23 cellular contexts compared by ENCODE assay signal in the genomic region with DNA sequence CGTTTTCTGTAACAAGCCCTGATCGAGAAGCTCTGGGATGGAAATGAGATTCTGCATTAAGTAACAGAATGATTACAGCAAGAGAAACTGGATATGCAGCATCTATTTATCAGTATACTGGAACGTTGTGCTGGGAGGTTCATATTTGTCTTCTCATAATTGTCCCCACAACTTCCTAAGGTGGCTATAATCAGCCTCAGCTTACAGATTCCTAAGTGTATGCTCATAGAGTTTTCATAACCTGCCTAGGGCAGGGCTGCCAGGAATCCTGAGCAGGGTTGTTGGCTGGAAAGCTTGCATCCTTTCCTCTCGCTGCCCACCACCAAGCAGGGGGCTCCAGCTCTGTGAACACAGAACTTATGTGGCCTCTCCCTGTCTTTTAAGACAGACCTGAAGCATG.
A peak's percentile ranks its signal among the peaks of the same experiment; 100 is the strongest.
DNase-seq lines count a peak whose midpoint lies in the region; ATAC-seq and TF ChIP-seq lines count a peak whose summit lies in the region.
"Had no signal": no experiment of that assay in that cellular context is flagged by ENCODE, and none has a peak within 500 bp of the region (broad histone marks: within the 10 kb centered on the region; RNA-seq: fewer than 3 reads in every experiment).

No MANE protein-coding gene starts in this region.

- peaks cover 69% of the 10 kb centered on the region for H3K36me3 Mint-ChIP-seq in stimulated activated naive CD8-positive, alpha-beta T cell treated with anti-CD3 and anti-CD28 coated beads, Interleukin-15, Interleukin-2, amounts not matched to agents 100 ng/mL and 50 ng/mL, for 24 hours (ENCODE audit: low read depth)
- peaks cover 50% of the 10 kb centered on the region for H3K36me3 Mint-ChIP-seq in activated CD8-positive, alpha-beta memory T cell treated with anti-CD3 and anti-CD28 coated beads, Interleukin-2, amount 10 ng/mL, durations not matched to agents 7 days and 5 days

- no peak for TF ChIP-seq CTCF in gastroesophageal sphincter (IDR thresholded peaks at IDR 0.05)

- TF ChIP-seq POLR2A in gastroesophageal sphincter (IDR thresholded peaks at IDR 0.05): no peak

- no peaks in the 10 kb centered on the region for H3K27me3 Mint-ChIP-seq in stimulated activated naive CD8-positive, alpha-beta T cell treated with anti-CD3 and anti-CD28 coated beads, Interleukin-15, Interleukin-2, amounts not matched to agents 100 ng/mL and 50 ng/mL, for 24 hours
- H3K27me3 Mint-ChIP-seq in activated CD8-positive, alpha-beta memory T cell treated with anti-CD3 and anti-CD28 coated beads, Interleukin-2, amount 10 ng/mL, durations not matched to agents 7 days and 5 days: no peaks in the 10 kb centered on the region

- ATAC-seq in stimulated activated naive CD8-positive, alpha-beta T cell treated with anti-CD3 and anti-CD28 coated beads, Interleukin-15, Interleukin-2, amounts not matched to agents 100 U/mL and 50 U/mL, for 24 hours: no peak
- ATAC-seq in activated CD8-positive, alpha-beta memory T cell treated with anti-CD3 and anti-CD28 coated beads, Interleukin-2, amount 10 ng/mL, durations not matched to agents 7 days and 5 days: no peak
- no peak for ATAC-seq in gastroesophageal sphincter
- no peak for ATAC-seq in GM21381 (IDR thresholded peaks at IDR 0.05; ENCODE audit: unreplicated experiment)
- ATAC-seq: activated naive CD4-positive, alpha-beta T cell treated with anti-CD3 and anti-CD28 coated beads, Interleukin-2, amount 50 U/mL, for 72 hours; body of pancreas; left lung; upper lobe of right lung had no signal

- H3K9me3 Mint-ChIP-seq in stimulated activated naive CD8-positive, alpha-beta T cell treated with anti-CD3 and anti-CD28 coated beads, Interleukin-15, Interleukin-2, amounts not matched to agents 100 ng/mL and 50 ng/mL, for 24 hours: no peaks in the 10 kb centered on the region
- no peaks in the 10 kb centered on the region for H3K9me3 Mint-ChIP-seq in activated CD8-positive, alpha-beta memory T cell treated with anti-CD3 and anti-CD28 coated beads, Interleukin-2, amount 10 ng/mL, durations not matched to agents 7 days and 5 days (ENCODE audit: low read depth)
- H3K9me3 Mint-ChIP-seq: activated naive CD4-positive, alpha-beta T cell treated with anti-CD3 and anti-CD28 coated beads, Interleukin-2, amount 50 U/mL, for 72 hours; H9; T-helper 2 cell treated with Interferon-gamma antibody and Interleukin-4, amounts not matched to agents 5 μg/mL and 100 μg/mL, for 36 hours had no signal

- H3K4me1 Mint-ChIP-seq in stimulated activated naive CD8-positive, alpha-beta T cell treated with anti-CD3 and anti-CD28 coated beads, Interleukin-15, Interleukin-2, amounts not matched to agents 100 ng/mL and 50 ng/mL, for 24 hours (ENCODE audit: low read depth): peaks cover 50% of the 10 kb centered on the region
- H3K4me1 Mint-ChIP-seq in activated CD8-positive, alpha-beta memory T cell treated with anti-CD3 and anti-CD28 coated beads, Interleukin-2, amount 10 ng/mL, durations not matched to agents 7 days and 5 days: peaks cover 29% of the 10 kb centered on the region
- H3K4me1 Mint-ChIP-seq: H9 had no signal

- WGBS in gastroesophageal sphincter (ENCODE audit: low coverage in 1 of 2), 2 donors: 58 to 69% methylated on average over 2 of the region's 4 CpGs

- DNase-seq in stimulated activated naive CD8-positive, alpha-beta T cell treated with anti-CD3 and anti-CD28 coated beads, Interleukin-15, Interleukin-2, amounts not matched to agents 100 U/mL and 50 U/mL, for 24 hours: no peak
- DNase-seq in activated CD8-positive, alpha-beta memory T cell treated with anti-CD3 and anti-CD28 coated beads, Interleukin-2, amount 10 ng/mL, durations not matched to agents 7 days and 5 days: peak; percentile 8
- DNase-seq in superior temporal gyrus (ENCODE audit: extremely low spot score): no peak
- no peak for DNase-seq in SIG-M5 (lab: John Stamatoyannopoulos, UW)
- DNase-seq: activated CD4-positive, CD25-positive, alpha-beta regulatory T cell; AML-193; body of pancreas; Caco-2; H9; KG1; left lung; midbrain; NCI-H187; NCI-H2227 treated with DMSO at 0.1 percent for 48 hours; NCI-H82; stimulated activated CD4-positive, alpha-beta T cell treated with anti-CD3 and anti-CD28 coated beads, Interleukin-2, amount 100 ng/mL, for 24 hours; stomach; upper lobe of right lung had no signal

- peak overlapping the region in 3 of 4 donors; percentile 67 to 96 (median 68) for H3K27ac ChIP-seq in gastroesophageal sphincter
- H3K27ac ChIP-seq: body of pancreas, left lung, upper lobe of right lung had no signal

- peaks cover 0 to 77% (median 10%) of the 10 kb centered on the region in 3 donors for H3K4me1 ChIP-seq in gastroesophageal sphincter
- H3K4me1 ChIP-seq: Caco-2 had no signal

- no peak for TF ChIP-seq EP300 in gastroesophageal sphincter (IDR thresholded peaks at IDR 0.05)

- peaks cover 0 to 69% of the 10 kb centered on the region in 2 donors for H3K36me3 ChIP-seq in gastroesophageal sphincter

- no peak overlapping the region for H3K4me3 ChIP-seq in gastroesophageal sphincter
- H3K4me3 ChIP-seq: body of pancreas, left lung, stomach, upper lobe of right lung had no signal

- no peak overlapping the region for H3K4me3 Mint-ChIP-seq in stimulated activated naive CD8-positive, alpha-beta T cell treated with anti-CD3 and anti-CD28 coated beads, Interleukin-15, Interleukin-2, amounts not matched to agents 100 ng/mL and 50 ng/mL, for 24 hours
- H3K4me3 Mint-ChIP-seq in activated CD8-positive, alpha-beta memory T cell treated with anti-CD3 and anti-CD28 coated beads, Interleukin-2, amount 10 ng/mL, durations not matched to agents 7 days and 5 days: no peak overlapping the region
- H3K4me3 Mint-ChIP-seq: H9; T-helper 2 cell treated with Interferon-gamma antibody and Interleukin-4, amounts not matched to agents 5 μg/mL and 100 μg/mL, for 36 hours had no signal

- CTCF ChIA-PET in activated CD8-positive, alpha-beta memory T cell treated with anti-CD3 and anti-CD28 coated beads, Interleukin-2, amount 10 ng/mL, durations not matched to agents 7 days and 5 days (lab: Charles Lee): interaction anchor here (1.1 to 4.1 kb wide), 3 partner anchors 8 to 235 kb away, joined by 3 to 11 read pairs (median 3); no protein-coding TSS in a partner anchor

- no peaks in the 10 kb centered on the region for H3K27me3 ChIP-seq in gastroesophageal sphincter
- H3K27me3 ChIP-seq: body of pancreas, left lung, stomach, upper lobe of right lung had no signal

- no peaks in the 10 kb centered on the region for H3K9me3 ChIP-seq in gastroesophageal sphincter
- H3K9me3 ChIP-seq: body of pancreas, Caco-2, left lung, stomach, upper lobe of right lung had no signal

- H3K27ac Mint-ChIP-seq in stimulated activated naive CD8-positive, alpha-beta T cell treated with anti-CD3 and anti-CD28 coated beads, Interleukin-15, Interleukin-2, amounts not matched to agents 100 ng/mL and 50 ng/mL, for 24 hours: peak overlapping the region; percentile 48
- no peak overlapping the region for H3K27ac Mint-ChIP-seq in activated CD8-positive, alpha-beta memory T cell treated with anti-CD3 and anti-CD28 coated beads, Interleukin-2, amount 10 ng/mL, durations not matched to agents 7 days and 5 days
- H3K27ac Mint-ChIP-seq: T-helper 2 cell treated with Interferon-gamma antibody and Interleukin-4, amounts not matched to agents 5 μg/mL and 100 μg/mL, for 36 hours had no signal
